In the genomic region with DNA sequence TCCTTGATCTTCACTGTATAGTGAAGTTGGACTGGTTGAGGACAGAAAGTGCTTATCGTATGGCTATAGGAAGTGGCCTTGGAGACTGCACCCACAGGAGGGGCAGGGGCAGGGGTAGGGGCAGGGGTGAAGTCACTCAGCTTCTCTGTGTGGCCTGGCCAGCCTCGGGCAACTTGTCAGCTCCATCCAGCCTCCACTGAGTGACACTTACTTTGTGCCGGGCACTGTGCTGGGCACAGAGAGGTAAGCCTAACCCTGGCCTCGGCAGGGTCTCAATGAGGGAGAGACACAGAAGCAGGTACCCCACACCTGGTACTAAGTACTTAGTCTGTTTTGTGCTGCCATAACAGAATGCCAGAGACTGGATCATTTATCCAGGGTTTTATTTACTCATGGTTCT, we compare ENCODE assay signal across 27 cellular contexts.
DNase-seq lines count a peak whose midpoint lies in the region; FAIRE-seq and TF ChIP-seq lines count a peak whose summit lies in the region.
"Had no signal": no experiment of that assay in that cellular context is flagged by ENCODE, and none has a peak within 500 bp of the region (broad histone marks: within the 10 kb centered on the region; RNA-seq: fewer than 3 reads in every experiment).

No MANE protein-coding gene starts in this region.

- no peaks in the 10 kb centered on the region for H3F3A ChIP-seq in smooth muscle cell (ENCODE audit: low read depth)

- H4K20me1 ChIP-seq in astrocyte (ENCODE audit: insufficient read depth, low read length) (no peaks in the 10 kb centered on the region), smooth muscle cell (ENCODE audit: low read depth) (no peaks in the 10 kb centered on the region)
- H4K20me1 ChIP-seq: BLaER1 had no signal

- H3K4me2 ChIP-seq in astrocyte (ENCODE audit: low read length) (no peak overlapping the region), trophoblast cell (ENCODE audit: low read length) (no peak overlapping the region), smooth muscle cell (no peak overlapping the region)
- H3K4me2 ChIP-seq: BLaER1 had no signal

- H2AFZ ChIP-seq in astrocyte (ENCODE audit: low read depth, low read length) (no peak overlapping the region), trophoblast cell (ENCODE audit: insufficient read depth, low read length, poor library complexity) (no peak overlapping the region), smooth muscle cell (ENCODE audit: low read depth) (no peak overlapping the region)

- DNase-seq in astrocyte (ENCODE audit: low read depth), result no peak
- DNase-seq in esophagus muscularis mucosa (ENCODE audit: extremely low spot score), result peak; percentile 87
- DNase-seq in trophoblast cell, result no peak
- no peak for DNase-seq in smooth muscle cell (lab: John Stamatoyannopoulos, UW; ENCODE audit: unreplicated experiment)
- DNase-seq in MG63, result no peak
- no peak for DNase-seq in HUDEP-2 (lab: John Stamatoyannopoulos, UW; ENCODE audit: unreplicated experiment in 76 of 76)
- no peak for DNase-seq in iPS-NIHi7 (ENCODE audit: extremely low spot score)
- DNase-seq: 8988T; ACHN; BE2C; C1 segment of cervical spinal cord; CD4-positive, alpha-beta memory T cell; CD4-positive, CD25-positive, alpha-beta regulatory T cell; CD8-positive, alpha-beta memory T cell; COR-L47; DMS 273 treated with DMSO at 0.1 percent for 48 hours; DMS153; DMS53; DND-41; EL; GDM1 had no signal

- H4K12ac ChIP-seq in trophoblast cell (ENCODE audit: low read depth, low read length), result no peak overlapping the region

- H3K36me3 Mint-ChIP-seq in astrocyte (ENCODE audit: low read depth, unreplicated experiment), result peaks cover 2% of the 10 kb centered on the region
- H3K36me3 Mint-ChIP-seq: CD14-positive monocyte; CD4-positive, alpha-beta memory T cell; CD4-positive, CD25-positive, alpha-beta regulatory T cell; CD8-positive, alpha-beta memory T cell had no signal

- H3K9me3 Mint-ChIP-seq in astrocyte (ENCODE audit: unreplicated experiment), result no peaks in the 10 kb centered on the region

- no peak overlapping the region for H3K4ac ChIP-seq in trophoblast cell (ENCODE audit: low read depth, low read length)

- no peak overlapping the region for H4K8ac ChIP-seq in trophoblast cell (ENCODE audit: low read depth, low read length)

- TF ChIP-seq CTCF in astrocyte (IDR thresholded peaks at IDR 0.05; ENCODE audit: insufficient read depth, low read depth, low read length) (no peak), esophagus muscularis mucosa (IDR thresholded peaks at IDR 0.05) (no peak), smooth muscle cell (IDR thresholded peaks at IDR 0.05; ENCODE audit: borderline replicate concordance, insufficient read depth, poor library complexity, severe bottlenecking) (no peak)

- H3K4me3 ChIP-seq in astrocyte (ENCODE audit: insufficient read depth, low read depth, low read length), result no peak overlapping the region
- H3K4me3 ChIP-seq in esophagus muscularis mucosa, result no peak overlapping the region
- H3K4me3 ChIP-seq in trophoblast cell (ENCODE audit: low read depth, low read length), result peak overlapping the region; percentile 18
- H3K4me3 ChIP-seq in smooth muscle cell, result no peak overlapping the region
- H3K4me3 ChIP-seq in MG63, result no peak overlapping the region
- H3K4me3 ChIP-seq: BLaER1, GM12878 had no signal

- H3K14ac ChIP-seq in trophoblast cell (ENCODE audit: low read length), result no peak overlapping the region

- H2BK5ac ChIP-seq in trophoblast cell (ENCODE audit: low read depth, low read length, poor library complexity), result no peak overlapping the region

- no peak overlapping the region for H2AK5ac ChIP-seq in trophoblast cell (ENCODE audit: low read length)

- H3K4me3 Mint-ChIP-seq in astrocyte (ENCODE audit: unreplicated experiment), result no peak overlapping the region
- H3K4me3 Mint-ChIP-seq: CD14-positive monocyte; CD4-positive, alpha-beta memory T cell; CD4-positive, CD25-positive, alpha-beta regulatory T cell; CD8-positive, alpha-beta memory T cell had no signal

- H4K91ac ChIP-seq in trophoblast cell (ENCODE audit: low read depth, low read length), result no peak overlapping the region

- H3K27me3 ChIP-seq in astrocyte (ENCODE audit: insufficient read depth, low read length) (no peaks in the 10 kb centered on the region), esophagus muscularis mucosa (peaks cover 0 to 23% (median 0%) of the 10 kb centered on the region in 4 donors), trophoblast cell (ENCODE audit: insufficient read depth, low read length) (no peaks in the 10 kb centered on the region), smooth muscle cell (ENCODE audit: low read depth) (no peaks in the 10 kb centered on the region), MG63 (no peaks in the 10 kb centered on the region)
- H3K27me3 ChIP-seq: BE2C, BLaER1 had no signal

- no peaks in the 10 kb centered on the region for H3K79me2 ChIP-seq in astrocyte (ENCODE audit: insufficient read depth, low read length)
- no peaks in the 10 kb centered on the region for H3K79me2 ChIP-seq in trophoblast cell (ENCODE audit: control insufficient read depth, insufficient read depth, low read length, poor library complexity)
- H3K79me2 ChIP-seq in smooth muscle cell (ENCODE audit: low read depth), result no peaks in the 10 kb centered on the region

- no peak for FAIRE-seq in astrocyte (lab: Jason Lieb, UNC)
- FAIRE-seq: A204.1, GM12878, GM12892, GM18507 had no signal

- no peak for TF ChIP-seq POLR2A in esophagus muscularis mucosa (IDR thresholded peaks at IDR 0.05; ENCODE audit: low read depth)

- 93% methylated on average over 3 of the region's 4 CpGs for WGBS in esophagus muscularis mucosa
- WGBS in trophoblast cell (ENCODE audit: extremely low coverage, insufficient coverage, insufficient read length), result no CpG with 5 or more reads among the region's 4 CpGs
- WGBS in smooth muscle cell (ENCODE audit: low lambda C conversion rate), result 96% methylated on average over 4 of the region's 4 CpGs

- H3K18ac ChIP-seq in trophoblast cell (ENCODE audit: low read length), result no peak overlapping the region

- H2BK120ac ChIP-seq in trophoblast cell (ENCODE audit: insufficient read depth, low read length, poor library complexity), result no peak overlapping the region

- H3K79me1 ChIP-seq in trophoblast cell (ENCODE audit: low read length), result peaks cover 8% of the 10 kb centered on the region

- peaks cover 12% of the 10 kb centered on the region for H3K4me1 ChIP-seq in astrocyte (ENCODE audit: insufficient read depth, low read length)
- no peaks in the 10 kb centered on the region for H3K4me1 ChIP-seq in esophagus muscularis mucosa
- peaks cover 8 to 12% of the 10 kb centered on the region in 2 experiments for H3K4me1 ChIP-seq in trophoblast cell (ENCODE audit: control insufficient read depth in 1 of 2, insufficient read depth in 2 of 2, low read length in 2 of 2)
- no peaks in the 10 kb centered on the region for H3K4me1 ChIP-seq in smooth muscle cell (ENCODE audit: low read depth)
- H3K4me1 ChIP-seq: BE2C, BLaER1 had no signal

- intact Hi-C loops in esophagus muscularis mucosa (cut with DNase I), result no loop called here

- H3K27ac Mint-ChIP-seq in astrocyte (ENCODE audit: unreplicated experiment), result peak overlapping the region; percentile 34
- H3K27ac Mint-ChIP-seq: CD4-positive, alpha-beta memory T cell; CD4-positive, CD25-positive, alpha-beta regulatory T cell; CD8-positive, alpha-beta memory T cell had no signal

- H3K9ac ChIP-seq in astrocyte (ENCODE audit: low read length) (no peak overlapping the region), trophoblast cell (ENCODE audit: low read length) (no peak overlapping the region), smooth muscle cell (ENCODE audit: low read depth) (no peak overlapping the region)
- H3K9ac ChIP-seq: BLaER1 had no signal

- H3K27ac ChIP-seq in astrocyte (ENCODE audit: low read depth, low read length), result no peak overlapping the region
- no peak overlapping the region for H3K27ac ChIP-seq in esophagus muscularis mucosa (replicated peaks in 1 of 4)
- H3K27ac ChIP-seq in trophoblast cell (ENCODE audit: low read depth, low read length), result no peak overlapping the region
- no peak overlapping the region for H3K27ac ChIP-seq in smooth muscle cell (ENCODE audit: low read depth)
- H3K27ac ChIP-seq: BLaER1 had no signal

- no peak for TF ChIP-seq EP300 in esophagus muscularis mucosa (IDR thresholded peaks at IDR 0.05)

- peaks cover 5% of the 10 kb centered on the region for H3K27me3 Mint-ChIP-seq in astrocyte (ENCODE audit: low read depth, unreplicated experiment)
- H3K27me3 Mint-ChIP-seq: CD4-positive, CD25-positive, alpha-beta regulatory T cell had no signal

- H3K36me3 ChIP-seq in astrocyte (ENCODE audit: insufficient read depth, low read length), result no peaks in the 10 kb centered on the region
- H3K36me3 ChIP-seq in esophagus muscularis mucosa, result no peaks in the 10 kb centered on the region
- H3K36me3 ChIP-seq in trophoblast cell (ENCODE audit: control insufficient read depth in 1 of 2, insufficient read depth in 2 of 2, low read length in 2 of 2), result no peaks in the 10 kb centered on the region
- no peaks in the 10 kb centered on the region for H3K36me3 ChIP-seq in smooth muscle cell (ENCODE audit: low read depth)
- no peaks in the 10 kb centered on the region for H3K36me3 ChIP-seq in MG63
- H3K36me3 ChIP-seq: BE2C, BLaER1 had no signal

- no peak overlapping the region for H2BK12ac ChIP-seq in trophoblast cell (ENCODE audit: low read length)

- no peak overlapping the region for H3K23ac ChIP-seq in trophoblast cell (ENCODE audit: low read length)

- H3K4me1 Mint-ChIP-seq in astrocyte (ENCODE audit: low read depth, unreplicated experiment), result peaks cover 10% of the 10 kb centered on the region
- H3K4me1 Mint-ChIP-seq: CD14-positive monocyte; CD4-positive, alpha-beta memory T cell; CD8-positive, alpha-beta memory T cell had no signal

- H3K9me3 ChIP-seq in astrocyte (ENCODE audit: insufficient read depth, low read depth, low read length), result no peaks in the 10 kb centered on the region
- no peaks in the 10 kb centered on the region for H3K9me3 ChIP-seq in esophagus muscularis mucosa
- H3K9me3 ChIP-seq in trophoblast cell (ENCODE audit: insufficient read depth, low read depth, low read length), result peaks cover 1% of the 10 kb centered on the region
- no peaks in the 10 kb centered on the region for H3K9me3 ChIP-seq in smooth muscle cell (replicated peaks; ENCODE audit: low read depth)
- H3K9me3 ChIP-seq in MG63, result no peaks in the 10 kb centered on the region
- H3K9me3 ChIP-seq: BE2C had no signal
